In the genomic region with DNA sequence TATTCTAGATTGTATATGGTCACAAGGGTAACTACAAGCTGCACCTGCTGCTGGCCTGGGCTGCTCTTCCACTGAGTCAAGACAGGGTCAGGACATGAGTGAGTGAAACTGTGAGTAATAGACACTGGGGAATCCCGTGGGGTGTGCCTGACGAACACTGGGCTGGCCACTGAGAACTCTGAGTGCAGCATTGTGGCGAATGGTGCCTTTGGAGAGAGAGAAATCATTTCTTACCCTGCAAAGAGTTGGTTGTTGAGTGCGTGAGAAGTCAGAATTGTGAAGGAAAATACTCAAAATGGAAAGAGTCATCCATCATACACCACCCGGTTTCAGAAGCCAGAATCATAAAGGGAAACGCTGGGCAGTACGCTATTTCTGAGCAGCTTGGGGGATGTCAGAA, we compare ENCODE assay signal across 10 cellular contexts. TPM values are rescaled to one million over a fixed set of nuclear protein-coding genes. Genes with fewer than 3 reads are reported as not detected.
A peak's percentile ranks its signal among the peaks of the same experiment; 100 is the strongest.
DNase-seq lines count a peak whose midpoint lies in the region; ATAC-seq, FAIRE-seq and TF ChIP-seq lines count a peak whose summit lies in the region.
"Had no signal": no experiment of that assay in that cellular context is flagged by ENCODE, and none has a peak within 500 bp of the region (broad histone marks: within the 10 kb centered on the region; RNA-seq: fewer than 3 reads in every experiment).

No MANE protein-coding gene starts in this region.

- H3K9me3 ChIP-seq in GM12878 (replicated peaks; ENCODE audit: control insufficient read depth, insufficient read depth, low read length) (no peaks in the 10 kb centered on the region), tibial artery (no peaks in the 10 kb centered on the region), left ventricle myocardium inferior (replicated peaks) (no peaks in the 10 kb centered on the region)

- WGBS in GM12878 (ENCODE audit: insufficient coverage, insufficient replicate concordance, low lambda C conversion rate, missing lambda C conversion rate), result 8% methylated on average over 7 of the region's 7 CpGs

- RAD21 ChIA-PET in GM12878 (lab: Charles Lee; ENCODE audit: unreplicated experiment), result interaction anchor here (1.1 kb wide), 1 partner anchor 100 kb away, joined by 3 read pairs; no protein-coding TSS in a partner anchor

- H3K27ac ChIP-seq in GM12878 (ENCODE audit: control insufficient read depth, insufficient read depth) (peak overlapping the region; percentile 1; the same call in 1 of the 2 replicates), tibial artery (no peak overlapping the region), left ventricle myocardium inferior (replicated peaks) (no peak overlapping the region)

- TF ChIP-seq RAD21 in GM12878 (IDR thresholded peaks at IDR 0.05; ENCODE audit: insufficient read depth, low read depth, low read length), result no peak

- TF ChIP-seq CTCF in GM12864 (IDR thresholded peaks at IDR 0.05; ENCODE audit: low read depth, low read length, missing control alignments) (no peak), GM12878 (IDR thresholded peaks at IDR 0.05 in 2 of 3, conservative IDR thresholded peaks at IDR 0.05 in 1 of 3; ENCODE audit: control insufficient read depth in 2 of 3, extremely low read depth in 1 of 3, insufficient read depth in 1 of 3, low read depth in 3 of 3, low read length in 3 of 3) (no peak), tibial artery (IDR thresholded peaks at IDR 0.05) (no peak), left ventricle myocardium inferior (IDR thresholded peaks at IDR 0.05; ENCODE audit: borderline replicate concordance) (no peak)

- POLR2A ChIA-PET in GM12878 (lab: Charles Lee), result no interaction called here

- SMC1A ChIA-PET in GM12878 (lab: Charles Lee; ENCODE audit: uncharacterized antibody, unreplicated experiment), result interaction anchor here (0.8 to 1.4 kb wide), 4 partner anchors 9 to 37 kb away, joined by 3 to 6 read pairs (median 4); no protein-coding TSS in a partner anchor

- no peaks in the 10 kb centered on the region for H4K20me1 ChIP-seq in GM12878 (ENCODE audit: control insufficient read depth, insufficient read depth)

- peak overlapping the region; percentile 67 for H3K4me2 ChIP-seq in GM12878 (ENCODE audit: control insufficient read depth, insufficient read depth)

- H3K4me3 ChIP-seq in GM12864 (ENCODE audit: low read depth, low read length) (peak overlapping the region; percentile 14; the same call in 1 of the 2 replicates), GM12878 (no peak overlapping the region), tibial artery (no peak overlapping the region), left ventricle myocardium inferior (no peak overlapping the region)

- CTCF ChIA-PET in GM12878 (lab: Yijun Ruan, JAX), result interaction anchor here (0.7 kb wide), 1 partner anchor 9 kb away, joined by 3 read pairs; no protein-coding TSS in a partner anchor

- no peak for TF ChIP-seq POLR2A in GM12878 (IDR thresholded peaks at IDR 0.05; ENCODE audit: low read depth, low read length)

- peak overlapping the region; percentile 68 for H2AFZ ChIP-seq in GM12878 (ENCODE audit: control insufficient read depth, low read depth, low read length)

- ATAC-seq in GM19395 (IDR thresholded peaks at IDR 0.05; ENCODE audit: unreplicated experiment), result peak; percentile 98
- ATAC-seq in HG03095 (IDR thresholded peaks at IDR 0.05; ENCODE audit: unreplicated experiment), result peak; percentile 100
- peak; percentile 100 for ATAC-seq in GM12878

- H3K27me3 ChIP-seq in GM12878 (replicated peaks in 1 of 2; ENCODE audit: control insufficient read depth in 2 of 2, insufficient read depth in 2 of 2, low read length in 1 of 2), result no peaks in the 10 kb centered on the region
- H3K27me3 ChIP-seq in tibial artery, result no peaks in the 10 kb centered on the region
- H3K27me3 ChIP-seq in left ventricle myocardium inferior (ENCODE audit: low read depth), result no peaks in the 10 kb centered on the region

- in situ Hi-C loops in GM12878 (cut with MboI), result no loop called here

- no peaks in the 10 kb centered on the region for H3K79me2 ChIP-seq in GM12878 (ENCODE audit: control insufficient read depth, insufficient read depth, low read length)

- H3K36me3 ChIP-seq in GM12878 (ENCODE audit: control insufficient read depth in 2 of 2, insufficient read depth in 2 of 2, low read length in 1 of 2), result no peaks in the 10 kb centered on the region
- no peaks in the 10 kb centered on the region for H3K36me3 ChIP-seq in tibial artery
- H3K36me3 ChIP-seq in left ventricle myocardium inferior, result no peaks in the 10 kb centered on the region

- peak; percentile 69 to 72; a peak in 3 of 4 replicates for TF ChIP-seq EP300 in GM12878 (IDR thresholded peaks at IDR 0.05; ENCODE audit: borderline replicate concordance in 1 of 2, control insufficient read depth in 1 of 2, low read depth in 2 of 2, low read length in 2 of 2)

- H3K4me1 ChIP-seq in GM12878 (ENCODE audit: control insufficient read depth, insufficient read depth, low read length) (peaks cover 14% of the 10 kb centered on the region), tibial artery (peaks cover 0 to 20% (median 13%) of the 10 kb centered on the region in 4 donors), left ventricle myocardium inferior (peaks cover 7% of the 10 kb centered on the region)

- BruUV-seq in GM12878 (replicated peaks; lab: Mats Ljungman, UMichigan), result no TSS peak

- peak; percentile 58 for DNase-seq in GM12864 (ENCODE audit: low read depth)
- peak; percentile 70 for DNase-seq in GM12878 (ENCODE audit: low read depth, low spot score)
- DNase-seq in tibial artery, result no peak
- no peak for DNase-seq in ecto neural progenitor cell (ENCODE audit: low spot score)
- no peak for DNase-seq in hippocampal formation (lab: John Stamatoyannopoulos, UW)
- DNase-seq in left ventricle myocardium inferior, result no peak
- DNase-seq: GDM1, NCI-H1436 had no signal

- no peak overlapping the region for H3K9ac ChIP-seq in GM12878 (ENCODE audit: control insufficient read depth, insufficient read depth, low read length)

- intact Hi-C loops in GM12878 (cut with micrococcal nuclease; ENCODE audit: unreplicated experiment) (loop anchor here (1.0 to 5.0 kb wide), 4 partner anchors 26 to 103 kb away; a partner anchor contains a TSS), tibial artery (cut with DNase I; ENCODE audit: low total_unique reads) (no loop called here), left ventricle myocardium inferior (cut with micrococcal nuclease) (no loop called here)

- peak; percentile 44 for FAIRE-seq in GM12878 (lab: Jason Lieb, UNC)

TF ChIP-seq in GM12878, 131 proteins besides CTCF, POLR2A, EP300 and RAD21 (continues in another document):
- TF ChIP-seq, protein P1, sequence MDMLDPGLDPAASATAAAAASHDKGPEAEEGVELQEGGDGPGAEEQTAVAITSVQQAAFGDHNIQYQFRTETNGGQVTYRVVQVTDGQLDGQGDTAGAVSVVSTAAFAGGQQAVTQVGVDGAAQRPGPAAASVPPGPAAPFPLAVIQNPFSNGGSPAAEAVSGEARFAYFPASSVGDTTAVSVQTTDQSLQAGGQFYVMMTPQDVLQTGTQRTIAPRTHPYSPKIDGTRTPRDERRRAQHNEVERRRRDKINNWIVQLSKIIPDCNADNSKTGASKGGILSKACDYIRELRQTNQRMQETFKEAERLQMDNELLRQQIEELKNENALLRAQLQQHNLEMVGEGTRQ (IDR thresholded peaks at IDR 0.05; ENCODE audit: borderline replicate concordance, low read depth, low read length), result no peak
- no peak for TF ChIP-seq ZZZ3 (IDR thresholded peaks at IDR 0.05; ENCODE audit: control insufficient read depth, insufficient read length, low read depth)
- no peak for TF ChIP-seq CHD4 (IDR thresholded peaks at IDR 0.05)
- peak; percentile 79 for TF ChIP-seq CREM (IDR thresholded peaks at IDR 0.05; ENCODE audit: low read depth)
- TF ChIP-seq, protein P2, sequence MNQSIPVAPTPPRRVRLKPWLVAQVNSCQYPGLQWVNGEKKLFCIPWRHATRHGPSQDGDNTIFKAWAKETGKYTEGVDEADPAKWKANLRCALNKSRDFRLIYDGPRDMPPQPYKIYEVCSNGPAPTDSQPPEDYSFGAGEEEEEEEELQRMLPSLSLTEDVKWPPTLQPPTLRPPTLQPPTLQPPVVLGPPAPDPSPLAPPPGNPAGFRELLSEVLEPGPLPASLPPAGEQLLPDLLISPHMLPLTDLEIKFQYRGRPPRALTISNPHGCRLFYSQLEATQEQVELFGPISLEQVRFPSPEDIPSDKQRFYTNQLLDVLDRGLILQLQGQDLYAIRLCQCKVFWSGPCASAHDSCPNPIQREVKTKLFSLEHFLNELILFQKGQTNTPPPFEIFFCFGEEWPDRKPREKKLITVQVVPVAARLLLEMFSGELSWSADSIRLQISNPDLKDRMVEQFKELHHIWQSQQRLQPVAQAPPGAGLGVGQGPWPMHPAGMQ (IDR thresholded peaks at IDR 0.05; ENCODE audit: borderline replicate concordance), result no peak
- 0 out of 2 replicates have a peak, but pooled peaks have one; percentile 24 for TF ChIP-seq SMC3 (IDR thresholded peaks at IDR 0.05; ENCODE audit: borderline replicate concordance, low read length)
- peak; percentile 79 for TF ChIP-seq IRF4 (IDR thresholded peaks at IDR 0.05; ENCODE audit: low read depth, low read length)

RNA-seq across cellular contexts. Expression of a gene that starts 43.1 kb away (rescaled TPM):
- total RNA-seq in GM12878 (2013; cell fraction: nucleolus; rRNA removed), result 126 and 131 TPM in 2 replicates
- total RNA-seq in GM12878 (2014; rRNA removed) (106 and 110 TPM in 2 replicates), GM12878 (2014; rRNA removed; fragmentation: Illumina TruSeq; extraction: Trizol) (252 and 277 TPM in 2 replicates), GM12878 (2021) (79.2 and 84.4 TPM in 2 replicates), left ventricle myocardium inferior (15.9 TPM)
- polyA plus RNA-seq in GM12878 (2011; ENCODE audit: low read depth), result 12.5 TPM
- polyA plus RNA-seq in GM12878 (2011; rRNA removed) (68.0 and 112 TPM in 2 replicates), GM12878 (2014; fragmentation: Illumina TruSeq; extraction: Trizol) (198 and 252 TPM in 2 replicates), GM12878 (2014; fragmentation: Nextera tagmentation; extraction: Ambion mirVana) (100 to 1,000 TPM; 261 to 262 TPM), GM12878 (2014; rRNA removed) (170 and 177 TPM in 2 replicates), GM12878 (2016; fragmentation: Nextera tagmentation; extraction: Ambion mirVana) (100 to 1,000 TPM; 274 to 282 TPM)
- 27.5 and 33.9 TPM in 2 replicates for polyA plus RNA-seq in GM12878 (2011; cell fraction: cytosol; rRNA removed)
- polyA plus RNA-seq in GM12878 (2011; cell fraction: nucleus; rRNA removed), result 30.7 and 44.7 TPM in 2 replicates
- polyA plus RNA-seq in GM12878 (2012), result 89.8 and 117 TPM in 2 replicates
- polyA minus RNA-seq in GM12878 (2011; rRNA and poly(A)+ RNA removed), result 36.0 and 42.0 TPM in 2 replicates
- polyA minus RNA-seq in GM12878 (2011; cell fraction: cytosol; rRNA and poly(A)+ RNA removed), result 7.2 and 16.8 TPM in 2 replicates
- polyA minus RNA-seq in GM12878 (2011; cell fraction: nucleus; rRNA and poly(A)+ RNA removed), result 85.5 and 115 TPM in 2 replicates

Comparison
In these comparisons a context has a peak if more than half of its experiments do, and no peak if none do; other contexts are left out.
1. DNase-seq: peak in GM12864 (single experiment) and GM12878 (single experiment); none in tibial artery (0 of 2), ecto neural progenitor cell (single experiment), hippocampal formation (0 of 2) and left ventricle myocardium inferior (single experiment).
2. Peak in every context shown above with its lines, with median percentiles within 50 percentile points of each other: ATAC-seq.